ENCODE assay signal across 11 cellular contexts in the genomic region with DNA sequence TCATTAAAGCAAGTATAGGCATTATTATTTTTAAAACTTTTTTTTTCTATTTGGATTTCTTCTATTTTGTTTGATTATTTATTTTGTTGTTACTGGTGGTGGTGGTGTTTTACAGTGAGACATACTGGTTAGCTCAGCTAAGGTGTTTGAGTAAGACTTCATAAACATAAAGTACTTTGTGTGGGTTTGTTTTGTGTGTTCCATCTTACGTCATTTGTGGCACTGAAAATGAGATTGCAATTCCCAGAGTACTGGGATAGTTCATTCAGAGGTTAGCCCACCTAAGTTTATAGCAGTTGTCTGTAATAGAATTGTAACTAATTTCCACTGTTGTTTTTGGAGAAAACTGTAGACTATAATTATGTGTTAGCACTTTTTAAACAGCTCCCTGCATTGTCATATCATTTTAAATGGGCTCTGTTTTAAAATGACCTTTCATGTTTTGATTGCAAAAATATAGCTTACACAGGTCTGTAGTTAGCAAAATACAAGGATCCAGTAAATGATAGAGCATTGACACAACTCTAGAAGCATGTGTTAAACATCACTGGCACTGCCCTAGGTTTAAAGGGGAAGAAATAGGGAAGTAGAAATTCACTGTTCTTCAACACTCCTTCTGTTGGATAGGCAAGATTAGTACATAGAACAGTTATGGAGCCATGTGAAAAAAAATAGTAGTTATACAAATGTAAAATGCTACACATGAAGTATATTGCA.
A peak's percentile ranks its signal among the peaks of the same experiment; 100 is the strongest.
DNase-seq lines count a peak whose midpoint lies in the region; ATAC-seq and TF ChIP-seq lines count a peak whose summit lies in the region.
"Had no signal": no experiment of that assay in that cellular context is flagged by ENCODE, and none has a peak within 500 bp of the region (broad histone marks: within the 10 kb centered on the region; RNA-seq: fewer than 3 reads in every experiment).

No MANE protein-coding gene starts in this region.

- H3K4me2 ChIP-seq in BLaER1 (peak overlapping the region; percentile 88), fibroblast of lung (ENCODE audit: extremely low read depth, insufficient read depth, low read length) (peak overlapping the region; percentile 18), osteoblast (ENCODE audit: insufficient read depth, low read length) (peak overlapping the region; percentile 84)

- H4K20me1 ChIP-seq in BLaER1 (no peaks in the 10 kb centered on the region), fibroblast of lung (ENCODE audit: control insufficient read depth, extremely low read depth, insufficient read depth, low read length) (no peaks in the 10 kb centered on the region), osteoblast (ENCODE audit: insufficient read depth, low read length) (no peaks in the 10 kb centered on the region)

- DNase-seq in SK-N-MC (ENCODE audit: low read depth, low spot score) = no peak
- no peak for DNase-seq in fibroblast of lung (ENCODE audit: low read depth in 2 of 2)
- no peak for DNase-seq in osteoblast (ENCODE audit: insufficient read length, low spot score, missing footprints)
- no peak for DNase-seq in activated naive CD4-positive, alpha-beta T cell treated with anti-CD3 and anti-CD28 coated beads, Interleukin-2, amount 50 U/mL, for 16 hours
- no peak for DNase-seq in stimulated activated naive CD4-positive, alpha-beta T cell (lab: John Stamatoyannopoulos, UW)
- no peak for DNase-seq in NCI-H345 (lab: John Stamatoyannopoulos, UW)
- DNase-seq: NCI-H146, nephron progenitor cell, T-helper 1 cell had no signal

- H3K4me1 ChIP-seq in BLaER1 (peaks cover 66% of the 10 kb centered on the region), fibroblast of lung (ENCODE audit: control insufficient read depth, extremely low read depth, insufficient read depth, low read length) (peaks cover 10% of the 10 kb centered on the region), osteoblast (ENCODE audit: insufficient read depth, low read length) (peaks cover 24% of the 10 kb centered on the region)

- H3K36me3 ChIP-seq in BLaER1 (no peaks in the 10 kb centered on the region), SK-N-MC (ENCODE audit: insufficient read depth, low read length) (no peaks in the 10 kb centered on the region), fibroblast of lung (ENCODE audit: control insufficient read depth, insufficient read depth, low read length) (no peaks in the 10 kb centered on the region), osteoblast (ENCODE audit: insufficient read depth, low read length) (no peaks in the 10 kb centered on the region)

- H3K4me3 ChIP-seq in BLaER1 (no peak overlapping the region), SK-N-MC (peak overlapping the region; percentile 75), fibroblast of lung (replicated peaks in 1 of 4; ENCODE audit: control extremely low read depth in 1 of 4, insufficient read depth in 1 of 4, low read depth in 3 of 4, low read length in 4 of 4) (peak overlapping the region in 2 of 4 experiments; percentile 53 to 56), osteoblast (ENCODE audit: insufficient read depth, low read length) (peak overlapping the region; percentile 69)

- H3K27me3 ChIP-seq in BLaER1 = no peaks in the 10 kb centered on the region
- H3K27me3 ChIP-seq in fibroblast of lung (ENCODE audit: control insufficient read depth, insufficient read depth, low read length) = no peaks in the 10 kb centered on the region
- no peaks in the 10 kb centered on the region for H3K27me3 ChIP-seq in osteoblast (ENCODE audit: insufficient read depth, low read length)

- H3K79me2 ChIP-seq in fibroblast of lung (ENCODE audit: control insufficient read depth, insufficient read depth, low read length) (no peaks in the 10 kb centered on the region), osteoblast (ENCODE audit: insufficient read depth, low read length) (no peaks in the 10 kb centered on the region)

- H3K9ac ChIP-seq in BLaER1 = no peak overlapping the region
- H3K9ac ChIP-seq in SK-N-MC (ENCODE audit: insufficient read length) = peak overlapping the region; percentile 16
- no peak overlapping the region for H3K9ac ChIP-seq in fibroblast of lung (ENCODE audit: insufficient read depth, low read length)

- TF ChIP-seq CTCF in fibroblast of lung (conservative IDR thresholded peaks at IDR 0.05 in 1 of 2, IDR thresholded peaks at IDR 0.05 in 1 of 2; ENCODE audit: low read depth in 1 of 2, low read length in 2 of 2) (no peak), osteoblast (IDR thresholded peaks at IDR 0.05; ENCODE audit: extremely low read depth, low read depth, low read length) (no peak)

- no peak for ATAC-seq in HG02840 (IDR thresholded peaks at IDR 0.05; ENCODE audit: low FRiP score, unreplicated experiment)

- H2AFZ ChIP-seq in fibroblast of lung (ENCODE audit: low read length) (no peak overlapping the region), osteoblast (ENCODE audit: low read length) (peak overlapping the region; percentile 58)

- H3K27ac ChIP-seq in BLaER1 (no peak overlapping the region), SK-N-MC (peak overlapping the region; percentile 86), fibroblast of lung (ENCODE audit: insufficient read depth, low read length) (no peak overlapping the region), osteoblast (ENCODE audit: low read depth, low read length) (peak overlapping the region; percentile 6)

- H3K9me3 ChIP-seq in BLaER1 (peaks cover 5% of the 10 kb centered on the region; the same call in 1 of the 2 replicates), SK-N-MC (ENCODE audit: low read depth, low read length) (no peaks in the 10 kb centered on the region), fibroblast of lung (ENCODE audit: control insufficient read depth, insufficient read depth, low read depth, low read length) (no peaks in the 10 kb centered on the region), osteoblast (ENCODE audit: low read depth, low read length) (no peaks in the 10 kb centered on the region)

Comparison
In these comparisons a context has a peak if more than half of its experiments do, and no peak if none do; other contexts are left out.
1. H3K27ac ChIP-seq: peak in SK-N-MC (single experiment) and osteoblast (single experiment); none in BLaER1 (single experiment) and fibroblast of lung (single experiment).
2. H3K4me2 ChIP-seq: peak in every context shown above with its lines; median percentile 88 in BLaER1; 84 in osteoblast; 18 in fibroblast of lung.